Comparison of ENCODE assay signal across 8 cellular contexts in the genomic region with DNA sequence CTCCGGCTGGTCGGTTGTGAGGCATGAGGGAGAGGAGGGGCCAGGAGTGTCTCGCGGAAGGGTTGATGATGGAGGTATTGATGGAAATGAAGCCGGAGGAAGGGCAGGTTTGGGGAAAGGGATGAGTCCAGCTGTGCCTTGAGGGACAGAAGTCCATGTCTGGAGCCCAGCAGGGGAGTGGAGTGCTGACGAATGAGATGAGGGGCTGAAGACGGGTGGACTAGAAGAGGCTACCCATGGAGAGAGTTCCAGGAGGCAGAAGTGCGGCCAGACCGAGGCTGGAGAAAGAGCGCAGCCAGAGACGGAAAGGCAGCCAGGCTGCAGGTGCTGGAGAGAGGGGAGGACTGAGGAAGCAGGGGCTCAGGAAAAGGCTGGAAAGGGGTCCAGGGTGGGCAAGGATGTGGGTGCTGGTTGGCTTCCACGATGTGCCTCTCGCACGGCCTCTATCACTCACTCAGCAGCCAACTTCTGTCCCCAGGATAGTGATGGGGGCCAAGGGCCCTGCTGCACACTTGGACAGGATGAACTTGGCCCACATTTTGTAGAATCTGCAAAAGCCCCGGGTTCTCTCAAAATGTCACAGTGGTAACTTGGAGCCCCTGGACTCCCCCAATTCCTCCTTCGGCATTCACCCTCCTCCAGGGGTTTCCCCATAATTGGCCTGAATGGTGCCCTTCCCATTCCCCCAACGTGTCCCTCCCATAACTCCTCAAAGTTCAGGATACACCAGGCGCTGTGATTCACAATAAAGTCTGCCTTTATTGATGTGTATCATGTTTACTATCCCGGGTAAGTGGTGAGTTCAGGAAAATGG. TPM values are rescaled to one million over a fixed set of nuclear protein-coding genes. Genes with fewer than 3 reads are reported as not detected.
DNase-seq lines count a peak whose midpoint lies in the region; ATAC-seq and TF ChIP-seq lines count a peak whose summit lies in the region.

No MANE protein-coding gene starts in this region.

- H3K4me3 ChIP-seq in HFF-Myc (replicated peaks; ENCODE audit: low read depth, low read length) (peak overlapping the region; percentile 83), hepatocyte (peak overlapping the region; percentile 91)

- H3K9me2 ChIP-seq in hepatocyte (replicated peaks; ENCODE audit: insufficient read depth): no peaks in the 10 kb centered on the region

- H2AFZ ChIP-seq in hepatocyte: peak overlapping the region; percentile 86

- TF ChIP-seq CTCF in HFF-Myc (IDR thresholded peaks at IDR 0.05; ENCODE audit: low read depth, low read length, missing control alignments) (no peak), activated B cell treated with CpG ODN at 0.5 μM for 24 hours (IDR thresholded peaks at IDR 0.05) (no peak), hepatocyte (IDR thresholded peaks at IDR 0.05; ENCODE audit: poor library complexity) (no peak)

- H3K4me1 ChIP-seq in hepatocyte (ENCODE audit: insufficient read depth): peaks cover 22% of the 10 kb centered on the region

- peak overlapping the region; percentile 92 for H3K27ac Mint-ChIP-seq in activated B cell treated with CpG ODN at 0.5 μM for 24 hours
- peak overlapping the region; percentile 89 for H3K27ac Mint-ChIP-seq in stimulated activated memory B cell treated with anti-CD40 and anti-IgM and Interleukin-4, amounts not matched to agents 10 μg/mL and 1 μg/mL and 100 μg/mL, for 72 hours

- WGBS in hepatocyte (ENCODE audit: low lambda C conversion rate, missing lambda C conversion rate): 42% methylated on average over 19 of the region's 19 CpGs

- CTCF ChIA-PET in activated B cell treated with CpG ODN at 0.5 μM for 24 hours (lab: Charles Lee): no interaction called here

- H3K4me3 Mint-ChIP-seq in activated B cell treated with CpG ODN at 0.5 μM for 24 hours: peak overlapping the region; percentile 90
- H3K4me3 Mint-ChIP-seq in stimulated activated memory B cell treated with anti-CD40 and anti-IgM and Interleukin-4, amounts not matched to agents 10 μg/mL and 1 μg/mL and 100 μg/mL, for 72 hours: peak overlapping the region; percentile 88

- ATAC-seq in activated B cell treated with CpG ODN at 0.5 μM for 24 hours (ENCODE audit: low read depth): no peak
- no peak for ATAC-seq in stimulated activated memory B cell treated with anti-CD40 and anti-IgM and Interleukin-4, amounts not matched to agents 10 μg/mL and 1 μg/mL and 100 μg/mL, for 72 hours

- H3K9me3 Mint-ChIP-seq in activated B cell treated with CpG ODN at 0.5 μM for 24 hours: no peaks in the 10 kb centered on the region
- H3K9me3 Mint-ChIP-seq in stimulated activated memory B cell treated with anti-CD40 and anti-IgM and Interleukin-4, amounts not matched to agents 10 μg/mL and 1 μg/mL and 100 μg/mL, for 72 hours: no peaks in the 10 kb centered on the region

- intact Hi-C loops in activated B cell treated with CpG ODN at 0.5 μM for 24 hours (cut with micrococcal nuclease): loop anchor here (2.0 kb wide), 2 partner anchors 18 to 670 kb away; a partner anchor contains a TSS

- POLR2A ChIA-PET in activated B cell treated with CpG ODN at 0.5 μM for 24 hours (lab: Charles Lee): interaction anchor here (0.5 to 1.4 kb wide), 10 partner anchors 9 to 671 kb away, joined by 3 to 9 read pairs (median 5); a partner anchor contains a TSS

- no peaks in the 10 kb centered on the region for H3K27me3 Mint-ChIP-seq in activated B cell treated with CpG ODN at 0.5 μM for 24 hours
- no peaks in the 10 kb centered on the region for H3K27me3 Mint-ChIP-seq in stimulated activated memory B cell treated with anti-CD40 and anti-IgM and Interleukin-4, amounts not matched to agents 10 μg/mL and 1 μg/mL and 100 μg/mL, for 72 hours

- peaks cover 29% of the 10 kb centered on the region for H3K4me1 Mint-ChIP-seq in activated B cell treated with CpG ODN at 0.5 μM for 24 hours
- peaks cover 27% of the 10 kb centered on the region for H3K4me1 Mint-ChIP-seq in stimulated activated memory B cell treated with anti-CD40 and anti-IgM and Interleukin-4, amounts not matched to agents 10 μg/mL and 1 μg/mL and 100 μg/mL, for 72 hours

- H3K36me3 ChIP-seq in hepatocyte (replicated peaks; ENCODE audit: insufficient read depth, low read depth): no peaks in the 10 kb centered on the region

- peak overlapping the region; percentile 97 for H3K27ac ChIP-seq in hepatocyte

- H4K20me1 ChIP-seq in hepatocyte (ENCODE audit: insufficient read depth, poor library complexity, severe bottlenecking): peaks cover 8% of the 10 kb centered on the region

- H3K79me2 ChIP-seq in hepatocyte: peaks cover 39% of the 10 kb centered on the region

- H3K27me3 ChIP-seq in hepatocyte: no peaks in the 10 kb centered on the region

- DNase-seq in HFF-Myc (ENCODE audit: extremely low read depth, low read depth): no peak
- no peak for DNase-seq in activated B cell treated with CpG ODN at 0.5 μM for 24 hours
- no peak for DNase-seq in hepatocyte (ENCODE audit: low spot score)
- no peak for DNase-seq in cerebellar cortex (ENCODE audit: low spot score)
- DNase-seq in kidney glomerular epithelial cell (lab: John Stamatoyannopoulos, UW): no peak
- no peak for DNase-seq in activated effector memory CD4-positive, alpha-beta T cell treated with anti-CD3 and anti-CD28 coated beads, Interleukin-2, amount 50 U/mL, for 16 hours
- no peak for DNase-seq in NCI-H526 treated with DMSO at 0.1 percent for 48 hours (lab: John Stamatoyannopoulos, UW)

- no peaks in the 10 kb centered on the region for H3K9me3 ChIP-seq in hepatocyte (ENCODE audit: low read depth)

- H3K4me2 ChIP-seq in hepatocyte: peak overlapping the region; percentile 92

- peaks cover 31% of the 10 kb centered on the region for H3K36me3 Mint-ChIP-seq in activated B cell treated with CpG ODN at 0.5 μM for 24 hours (ENCODE audit: low read depth)
- peaks cover 8% of the 10 kb centered on the region for H3K36me3 Mint-ChIP-seq in stimulated activated memory B cell treated with anti-CD40 and anti-IgM and Interleukin-4, amounts not matched to agents 10 μg/mL and 1 μg/mL and 100 μg/mL, for 72 hours

RNA-seq across cellular contexts. Expression of a gene that starts 0.6 kb away (rescaled TPM):
- total RNA-seq in activated B cell treated with CpG ODN at 0.5 μM for 24 hours (137 and 148 TPM in 2 replicates), hepatocyte (108 and 112 TPM in 2 replicates)
- polyA plus RNA-seq in hepatocyte: 207 and 230 TPM in 2 replicates

RNA-seq across cellular contexts. Expression of a gene that starts 7.0 kb away (rescaled TPM):
- not detected in 2 replicates for total RNA-seq in activated B cell treated with CpG ODN at 0.5 μM for 24 hours
- not detected in 2 replicates for total RNA-seq in hepatocyte
- polyA plus RNA-seq in hepatocyte: 0.10 TPM in 1 of 2 replicates, not detected in the other

RNA-seq across cellular contexts. Expression of a gene that starts 7.3 kb away (rescaled TPM):
- total RNA-seq in activated B cell treated with CpG ODN at 0.5 μM for 24 hours (39.2 and 47.9 TPM in 2 replicates), hepatocyte (16.9 and 19.0 TPM in 2 replicates)
- polyA plus RNA-seq in hepatocyte: 58.5 and 60.1 TPM in 2 replicates

RNA-seq across cellular contexts. Expression of a gene that starts 58.7 kb away (rescaled TPM):
- total RNA-seq in activated B cell treated with CpG ODN at 0.5 μM for 24 hours (not detected in 2 replicates), hepatocyte (0.76 and 1.2 TPM in 2 replicates)
- 0.69 and 1.2 TPM in 2 replicates for polyA plus RNA-seq in hepatocyte
